16 cellular contexts compared by ENCODE assay signal in genomic region chr15:66747866-66748265, GRCh38. TPM values are rescaled to one million over a fixed set of nuclear protein-coding genes. Genes with fewer than 3 reads are reported as not detected.
A peak's percentile ranks its signal among the peaks of the same experiment; 100 is the strongest.
DNase-seq lines count a peak whose midpoint lies in the region; ATAC-seq and TF ChIP-seq lines count a peak whose summit lies in the region.
"Had no signal": no experiment of that assay in that cellular context is flagged by ENCODE, and none has a peak within 500 bp of the region (broad histone marks: within the 10 kb centered on the region; RNA-seq: fewer than 3 reads in every experiment).

No MANE protein-coding gene starts in this region.

- H3K79me2 ChIP-seq in SK-N-SH (ENCODE audit: insufficient read depth) (peaks cover 99% of the 10 kb centered on the region), hepatocyte (peaks cover 99% of the 10 kb centered on the region)

- H3K4me1 ChIP-seq in SK-N-SH (ENCODE audit: control insufficient read depth in 1 of 2, insufficient read depth in 2 of 2, low read depth in 1 of 2, low read length in 1 of 2) (peaks cover 20 to 55% of the 10 kb centered on the region in 2 experiments), hepatocyte (ENCODE audit: insufficient read depth) (peaks cover 59% of the 10 kb centered on the region), suprapubic skin (peaks cover 39% of the 10 kb centered on the region), breast epithelium (peaks cover 12 to 22% of the 10 kb centered on the region in 2 donors)

- POLR2A ChIA-PET in SK-N-SH (lab: Yijun Ruan, JAX), result no interaction called here

- WGBS in SK-N-SH (ENCODE audit: low lambda C conversion rate), result 90% methylated on average over 3 of the region's 3 CpGs
- WGBS in hepatocyte (ENCODE audit: low lambda C conversion rate, missing lambda C conversion rate), result 51% methylated on average over 3 of the region's 3 CpGs
- WGBS in suprapubic skin, result 86% methylated on average over 3 of the region's 3 CpGs

- CTCF ChIA-PET in SK-N-SH (lab: Yijun Ruan, JAX), result interaction anchor here (0.7 kb wide), 1 partner anchor 27 kb away, joined by 3 read pairs; no protein-coding TSS in a partner anchor

- H3K9me2 ChIP-seq in SK-N-SH (no peaks in the 10 kb centered on the region), hepatocyte (replicated peaks; ENCODE audit: insufficient read depth) (no peaks in the 10 kb centered on the region)

- H4K20me1 ChIP-seq in SK-N-SH (ENCODE audit: insufficient read depth) (peaks cover 49% of the 10 kb centered on the region), hepatocyte (ENCODE audit: insufficient read depth, poor library complexity, severe bottlenecking) (peaks cover 59% of the 10 kb centered on the region)

- TF ChIP-seq CTCF in SK-N-SH (IDR thresholded peaks at IDR 0.05) (no peak), hepatocyte (IDR thresholded peaks at IDR 0.05; ENCODE audit: poor library complexity) (no peak), suprapubic skin (IDR thresholded peaks at IDR 0.05) (no peak), breast epithelium (IDR thresholded peaks at IDR 0.05) (no peak)

- TF ChIP-seq POLR2A in suprapubic skin (IDR thresholded peaks at IDR 0.05) (no peak), breast epithelium (IDR thresholded peaks at IDR 0.05) (no peak)

- peak overlapping the region in 1 of 2 experiments; percentile 32; a peak in 2 of 4 replicates for H3K4me3 ChIP-seq in SK-N-SH (ENCODE audit: low read depth in 2 of 2, low read length in 1 of 2)
- no peak overlapping the region for H3K4me3 ChIP-seq in hepatocyte
- H3K4me3 ChIP-seq in suprapubic skin, result no peak overlapping the region
- H3K4me3 ChIP-seq in breast epithelium, result no peak overlapping the region
- H3K4me3 ChIP-seq: psoas muscle had no signal

- H3K27ac ChIP-seq in SK-N-SH (ENCODE audit: low read depth in 2 of 2, low read length in 1 of 2) (peak overlapping the region; percentile 62 to 79; a peak in 3 of 4 replicates), hepatocyte (peak overlapping the region; percentile 59), suprapubic skin (peak overlapping the region; percentile 41), breast epithelium (peak overlapping the region in 1 of 2 donors; percentile 79)
- H3K27ac ChIP-seq: foreskin keratinocyte, psoas muscle had no signal

- H3F3A ChIP-seq in SK-N-SH (replicated peaks; ENCODE audit: insufficient read depth), result peaks cover 26% of the 10 kb centered on the region

- H3K27me3 ChIP-seq in SK-N-SH (ENCODE audit: insufficient read depth) (no peaks in the 10 kb centered on the region), hepatocyte (no peaks in the 10 kb centered on the region), suprapubic skin (no peaks in the 10 kb centered on the region), breast epithelium (no peaks in the 10 kb centered on the region)

- ATAC-seq in GM19351 (IDR thresholded peaks at IDR 0.05; ENCODE audit: unreplicated experiment), result no peak
- ATAC-seq: foreskin keratinocyte; psoas muscle; stimulated activated naive B cell treated with anti-CD40 and anti-IgM and Interleukin-4, amounts not matched to agents 10 μg/mL and 1 μg/mL and 100 μg/mL, for 72 hours had no signal

- intact Hi-C loops in breast epithelium (cut with DNase I; ENCODE audit: low total_unique reads), result no loop called here

- TF ChIP-seq EP300 in SK-N-SH (IDR thresholded peaks at IDR 0.05; ENCODE audit: borderline replicate concordance in 1 of 2, low read depth in 1 of 2, low read length in 1 of 2), result no peak
- no peak for TF ChIP-seq EP300 in suprapubic skin (IDR thresholded peaks at IDR 0.05)

- DNase-seq in GM03348 (ENCODE audit: low spot score), result peak; percentile 56
- DNase-seq in SK-N-SH, result no peak
- no peak for DNase-seq in hepatocyte (ENCODE audit: low spot score)
- DNase-seq in suprapubic skin (ENCODE audit: low spot score in 2 of 2), result no peak
- DNase-seq in breast epithelium (ENCODE audit: low spot score in 2 of 2), result no peak
- no peak for DNase-seq in cerebellar nuclear complex (lab: John Stamatoyannopoulos, UW)
- no peak for DNase-seq in NCI-H2107 (lab: John Stamatoyannopoulos, UW)
- DNase-seq: Caco-2; effector CD8-positive, alpha-beta T cell; foreskin keratinocyte; naive B cell; NCI-H1930; NCI-H69; psoas muscle; stimulated activated naive B cell treated with anti-CD40 and anti-IgM and Interleukin-4, amounts not matched to agents 10 μg/mL and 1 μg/mL and 100 μg/mL, for 72 hours had no signal

- peaks cover 0 to 7% of the 10 kb centered on the region in 2 experiments for H3K36me3 ChIP-seq in SK-N-SH (replicated peaks in 1 of 2; ENCODE audit: control insufficient read depth in 1 of 2, insufficient read depth in 2 of 2, low read length in 1 of 2)
- H3K36me3 ChIP-seq in hepatocyte (replicated peaks; ENCODE audit: insufficient read depth, low read depth), result no peaks in the 10 kb centered on the region
- H3K36me3 ChIP-seq in suprapubic skin, result no peaks in the 10 kb centered on the region
- no peaks in the 10 kb centered on the region for H3K36me3 ChIP-seq in breast epithelium

- H3K4me2 ChIP-seq in SK-N-SH, result peak overlapping the region; percentile 77
- peak overlapping the region; percentile 11 for H3K4me2 ChIP-seq in hepatocyte

- H3K9ac ChIP-seq in SK-N-SH, result peak overlapping the region; percentile 49; the same call in 1 of the 2 replicates

- H3K9me3 ChIP-seq in SK-N-SH (no peaks in the 10 kb centered on the region), hepatocyte (ENCODE audit: low read depth) (no peaks in the 10 kb centered on the region), suprapubic skin (no peaks in the 10 kb centered on the region), breast epithelium (no peaks in the 10 kb centered on the region)
- H3K9me3 ChIP-seq: Caco-2, psoas muscle had no signal

- no peak for TF ChIP-seq RAD21 in SK-N-SH (IDR thresholded peaks at IDR 0.05; ENCODE audit: low read length)

- H2AFZ ChIP-seq in SK-N-SH (ENCODE audit: low read depth) (no peak overlapping the region), hepatocyte (no peak overlapping the region)

TF ChIP-seq in SK-N-SH, 30 proteins besides CTCF, POLR2A, EP300 and RAD21:
- TF ChIP-seq TCF12 (IDR thresholded peaks at IDR 0.05) (peak; percentile 40), USF2 (IDR thresholded peaks at IDR 0.05; ENCODE audit: borderline replicate concordance, low read depth, low read length) (no peak), REST (IDR thresholded peaks at IDR 0.05; ENCODE audit: low read depth, low read length) (no peak), EZH2phosphoT487 (IDR thresholded peaks at IDR 0.05; ENCODE audit: borderline replicate concordance, low read depth) (no peak), PBX3 (IDR thresholded peaks at IDR 0.05) (peak; percentile 21; the same call in 1 of the 2 replicates), NRF1 (IDR thresholded peaks at IDR 0.05; ENCODE audit: low read depth, low read length) (no peak), FOSL2 (IDR thresholded peaks at IDR 0.05; ENCODE audit: borderline replicate concordance, low read depth) (no peak), SIN3A (IDR thresholded peaks at IDR 0.05; ENCODE audit: borderline replicate concordance, low read depth, low read length) (no peak)
TF ChIP-seq in SK-N-SH: peak in this region for 2.

RNA-seq across cellular contexts. Expression of gene SMAD6, which starts 45.8 kb away (rescaled TPM):
- polyA plus RNA-seq in SK-N-SH (2012; rRNA removed), result 3.8 and 4.5 TPM in 2 replicates
- 2.1 and 3.6 TPM in 2 replicates for polyA plus RNA-seq in SK-N-SH (2012; cell fraction: cytosol; rRNA removed)
- 16.1 and 18.7 TPM in 2 replicates for polyA plus RNA-seq in SK-N-SH (2012; cell fraction: nucleus; rRNA removed)
- 26.4 and 35.4 TPM in 2 replicates for total RNA-seq in hepatocyte
- polyA plus RNA-seq in hepatocyte, result 24.2 and 26.6 TPM in 2 replicates
- total RNA-seq in suprapubic skin, result 1 to 10 TPM; 2.9 to 7.0 (median 6.9) TPM
- total RNA-seq in breast epithelium, result 10 to 100 TPM in 2 of 3 donors, 1 to 10 TPM in 1; 7.6 to 22.6 (median 13.4) TPM
- total RNA-seq: foreskin keratinocyte had no signal
